1 cellular context compared by ENCODE assay signal in the genomic region with DNA sequence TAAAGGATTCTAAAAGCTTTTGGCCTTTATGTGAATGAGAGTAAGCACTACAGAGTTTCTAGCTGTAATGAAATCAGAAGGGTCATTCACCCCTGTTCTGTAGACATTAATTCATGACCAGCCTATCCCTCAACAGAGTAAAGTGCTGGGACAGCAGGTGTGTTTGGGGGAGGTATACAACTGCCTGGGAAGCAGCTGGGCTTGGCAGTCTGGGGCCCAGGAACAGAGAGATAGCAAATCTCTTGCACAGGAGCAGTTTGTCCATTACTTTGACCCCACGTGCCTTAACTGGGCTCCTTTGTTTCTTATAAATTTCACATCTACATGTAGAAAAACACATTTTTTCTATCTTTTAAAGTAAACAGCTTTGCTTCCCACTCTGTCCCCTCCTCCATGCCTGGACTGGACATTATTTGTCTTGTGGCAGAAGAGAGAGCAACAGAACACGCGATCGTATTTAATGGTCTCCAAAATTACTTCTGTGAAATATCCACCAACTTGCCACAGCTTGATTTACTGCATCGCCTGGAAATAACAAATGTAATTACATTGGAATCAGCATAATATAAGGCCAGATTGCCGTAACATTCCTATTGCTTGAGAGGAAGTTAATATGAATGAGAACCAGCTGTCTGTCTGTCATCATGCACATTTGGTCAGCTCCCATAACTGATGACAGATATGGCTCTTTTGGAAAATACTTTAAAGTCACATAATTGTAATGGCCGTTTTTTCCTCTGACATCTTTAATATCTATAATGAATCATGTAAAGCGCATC.
TF ChIP-seq lines count a peak whose summit lies in the region.

No MANE protein-coding gene starts in this region.

TF ChIP-seq in SK-N-SH, 30 proteins besides CTCF, POLR2A, EP300 and RAD21:
- peak; percentile 83 for TF ChIP-seq PBX3 (IDR thresholded peaks at IDR 0.05)
- peak; percentile 97 for TF ChIP-seq RCOR1 (IDR thresholded peaks at IDR 0.05; ENCODE audit: low read length)
- peak; percentile 78; the same call in 1 of the 2 replicates for TF ChIP-seq FOXJ3 (CRISPR knock-in tag; IDR thresholded peaks at IDR 0.05)
- no peak for TF ChIP-seq EZH2phosphoT487 (IDR thresholded peaks at IDR 0.05; ENCODE audit: borderline replicate concordance, low read depth)
- TF ChIP-seq FOSL2 (IDR thresholded peaks at IDR 0.05; ENCODE audit: borderline replicate concordance, low read depth), result no peak
- peak; percentile 88 for TF ChIP-seq POLR2AphosphoS5 (IDR thresholded peaks at IDR 0.05; ENCODE audit: low read depth, low read length)
- 0 out of 2 replicates have a peak, but pooled peaks have one; percentile 49 for TF ChIP-seq FOXM1 (IDR thresholded peaks at IDR 0.05; ENCODE audit: low read depth)
- TF ChIP-seq TCF12 (IDR thresholded peaks at IDR 0.05), result peak; percentile 93
- no peak for TF ChIP-seq MAX (IDR thresholded peaks at IDR 0.05; ENCODE audit: low read depth)
- TF ChIP-seq RFX5 (IDR thresholded peaks at IDR 0.05; ENCODE audit: low read length), result no peak
- TF ChIP-seq, protein P1, sequence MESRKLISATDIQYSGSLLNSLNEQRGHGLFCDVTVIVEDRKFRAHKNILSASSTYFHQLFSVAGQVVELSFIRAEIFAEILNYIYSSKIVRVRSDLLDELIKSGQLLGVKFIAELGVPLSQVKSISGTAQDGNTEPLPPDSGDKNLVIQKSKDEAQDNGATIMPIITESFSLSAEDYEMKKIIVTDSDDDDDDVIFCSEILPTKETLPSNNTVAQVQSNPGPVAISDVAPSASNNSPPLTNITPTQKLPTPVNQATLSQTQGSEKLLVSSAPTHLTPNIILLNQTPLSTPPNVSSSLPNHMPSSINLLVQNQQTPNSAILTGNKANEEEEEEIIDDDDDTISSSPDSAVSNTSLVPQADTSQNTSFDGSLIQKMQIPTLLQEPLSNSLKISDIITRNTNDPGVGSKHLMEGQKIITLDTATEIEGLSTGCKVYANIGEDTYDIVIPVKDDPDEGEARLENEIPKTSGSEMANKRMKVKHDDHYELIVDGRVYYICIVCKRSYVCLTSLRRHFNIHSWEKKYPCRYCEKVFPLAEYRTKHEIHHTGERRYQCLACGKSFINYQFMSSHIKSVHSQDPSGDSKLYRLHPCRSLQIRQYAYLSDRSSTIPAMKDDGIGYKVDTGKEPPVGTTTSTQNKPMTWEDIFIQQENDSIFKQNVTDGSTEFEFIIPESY (IDR thresholded peaks at IDR 0.05; ENCODE audit: borderline replicate concordance, low read depth), result no peak
- TF ChIP-seq YY1 (IDR thresholded peaks at IDR 0.05; ENCODE audit: low read depth), result no peak
- peak; percentile 72; the same call in 1 of the 2 replicates for TF ChIP-seq TEAD4 (IDR thresholded peaks at IDR 0.05; ENCODE audit: borderline replicate concordance, insufficient read depth)
- TF ChIP-seq, protein P2, sequence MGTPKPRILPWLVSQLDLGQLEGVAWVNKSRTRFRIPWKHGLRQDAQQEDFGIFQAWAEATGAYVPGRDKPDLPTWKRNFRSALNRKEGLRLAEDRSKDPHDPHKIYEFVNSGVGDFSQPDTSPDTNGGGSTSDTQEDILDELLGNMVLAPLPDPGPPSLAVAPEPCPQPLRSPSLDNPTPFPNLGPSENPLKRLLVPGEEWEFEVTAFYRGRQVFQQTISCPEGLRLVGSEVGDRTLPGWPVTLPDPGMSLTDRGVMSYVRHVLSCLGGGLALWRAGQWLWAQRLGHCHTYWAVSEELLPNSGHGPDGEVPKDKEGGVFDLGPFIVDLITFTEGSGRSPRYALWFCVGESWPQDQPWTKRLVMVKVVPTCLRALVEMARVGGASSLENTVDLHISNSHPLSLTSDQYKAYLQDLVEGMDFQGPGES (IDR thresholded peaks at IDR 0.05; ENCODE audit: low read depth, low read length), result no peak
- no peak for TF ChIP-seq TAF1 (IDR thresholded peaks at IDR 0.05; ENCODE audit: borderline replicate concordance, low read depth, low read length)
- no peak for TF ChIP-seq NRF1 (IDR thresholded peaks at IDR 0.05; ENCODE audit: low read depth, low read length)
- TF ChIP-seq SIN3A (IDR thresholded peaks at IDR 0.05; ENCODE audit: borderline replicate concordance, low read depth, low read length), result peak; percentile 39; the same call in 1 of the 2 replicates
- no peak for TF ChIP-seq USF2 (IDR thresholded peaks at IDR 0.05; ENCODE audit: borderline replicate concordance, low read depth, low read length)
- TF ChIP-seq SMC3 (IDR thresholded peaks at IDR 0.05; ENCODE audit: low read depth, low read length), result no peak
- 0 out of 2 replicates have a peak, but pooled peaks have one; percentile 12 for TF ChIP-seq GABPA (IDR thresholded peaks at IDR 0.05; ENCODE audit: low read depth)
- no peak for TF ChIP-seq RXRA (IDR thresholded peaks at IDR 0.05; ENCODE audit: borderline replicate concordance, low read depth)
- TF ChIP-seq, protein P3, sequence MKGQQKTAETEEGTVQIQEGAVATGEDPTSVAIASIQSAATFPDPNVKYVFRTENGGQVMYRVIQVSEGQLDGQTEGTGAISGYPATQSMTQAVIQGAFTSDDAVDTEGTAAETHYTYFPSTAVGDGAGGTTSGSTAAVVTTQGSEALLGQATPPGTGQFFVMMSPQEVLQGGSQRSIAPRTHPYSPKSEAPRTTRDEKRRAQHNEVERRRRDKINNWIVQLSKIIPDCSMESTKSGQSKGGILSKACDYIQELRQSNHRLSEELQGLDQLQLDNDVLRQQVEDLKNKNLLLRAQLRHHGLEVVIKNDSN (IDR thresholded peaks at IDR 0.05; ENCODE audit: borderline replicate concordance, low read depth), result no peak
- TF ChIP-seq CHD2 (IDR thresholded peaks at IDR 0.05; ENCODE audit: low read length, partially characterized antibody), result peak; percentile 85
- TF ChIP-seq, protein P4, sequence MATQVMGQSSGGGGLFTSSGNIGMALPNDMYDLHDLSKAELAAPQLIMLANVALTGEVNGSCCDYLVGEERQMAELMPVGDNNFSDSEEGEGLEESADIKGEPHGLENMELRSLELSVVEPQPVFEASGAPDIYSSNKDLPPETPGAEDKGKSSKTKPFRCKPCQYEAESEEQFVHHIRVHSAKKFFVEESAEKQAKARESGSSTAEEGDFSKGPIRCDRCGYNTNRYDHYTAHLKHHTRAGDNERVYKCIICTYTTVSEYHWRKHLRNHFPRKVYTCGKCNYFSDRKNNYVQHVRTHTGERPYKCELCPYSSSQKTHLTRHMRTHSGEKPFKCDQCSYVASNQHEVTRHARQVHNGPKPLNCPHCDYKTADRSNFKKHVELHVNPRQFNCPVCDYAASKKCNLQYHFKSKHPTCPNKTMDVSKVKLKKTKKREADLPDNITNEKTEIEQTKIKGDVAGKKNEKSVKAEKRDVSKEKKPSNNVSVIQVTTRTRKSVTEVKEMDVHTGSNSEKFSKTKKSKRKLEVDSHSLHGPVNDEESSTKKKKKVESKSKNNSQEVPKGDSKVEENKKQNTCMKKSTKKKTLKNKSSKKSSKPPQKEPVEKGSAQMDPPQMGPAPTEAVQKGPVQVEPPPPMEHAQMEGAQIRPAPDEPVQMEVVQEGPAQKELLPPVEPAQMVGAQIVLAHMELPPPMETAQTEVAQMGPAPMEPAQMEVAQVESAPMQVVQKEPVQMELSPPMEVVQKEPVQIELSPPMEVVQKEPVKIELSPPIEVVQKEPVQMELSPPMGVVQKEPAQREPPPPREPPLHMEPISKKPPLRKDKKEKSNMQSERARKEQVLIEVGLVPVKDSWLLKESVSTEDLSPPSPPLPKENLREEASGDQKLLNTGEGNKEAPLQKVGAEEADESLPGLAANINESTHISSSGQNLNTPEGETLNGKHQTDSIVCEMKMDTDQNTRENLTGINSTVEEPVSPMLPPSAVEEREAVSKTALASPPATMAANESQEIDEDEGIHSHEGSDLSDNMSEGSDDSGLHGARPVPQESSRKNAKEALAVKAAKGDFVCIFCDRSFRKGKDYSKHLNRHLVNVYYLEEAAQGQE (IDR thresholded peaks at IDR 0.05; ENCODE audit: low read depth, low read length), result no peak
- peak; percentile 89 for TF ChIP-seq GATA2 (CRISPR knock-in tag; IDR thresholded peaks at IDR 0.05)
- peak; percentile 9; the same call in 1 of the 2 replicates for TF ChIP-seq NFIC (IDR thresholded peaks at IDR 0.05; ENCODE audit: borderline replicate concordance)
- peak; percentile 53 for TF ChIP-seq JUND (IDR thresholded peaks at IDR 0.05)
- peak; percentile 60; the same call in 1 of the 2 replicates for TF ChIP-seq MXI1 (IDR thresholded peaks at IDR 0.05; ENCODE audit: low read depth, low read length)
- TF ChIP-seq ELF1 (IDR thresholded peaks at IDR 0.05), result no peak
- TF ChIP-seq MEF2A (IDR thresholded peaks at IDR 0.05; ENCODE audit: borderline replicate concordance, low read depth), result no peak
TF ChIP-seq in SK-N-SH: peak in this region for 14.
